ENCODE assay signal across 10 cellular contexts in genomic region chr3:8416965-8417364, GRCh38.
DNase-seq lines count a peak whose midpoint lies in the region; FAIRE-seq and TF ChIP-seq lines count a peak whose summit lies in the region.
"Had no signal": no experiment of that assay in that cellular context is flagged by ENCODE, and none has a peak within 500 bp of the region (broad histone marks: within the 10 kb centered on the region; RNA-seq: fewer than 3 reads in every experiment).

No MANE protein-coding gene starts in this region.

- H3K27me3 ChIP-seq in small intestine (ENCODE audit: control insufficient read depth in 2 of 2, insufficient read depth in 2 of 2, low read length in 2 of 2) (no peaks in the 10 kb centered on the region), tibial nerve (no peaks in the 10 kb centered on the region)

- no peaks in the 10 kb centered on the region for H3K4me1 ChIP-seq in small intestine (ENCODE audit: control insufficient read depth in 2 of 2, insufficient read depth in 1 of 2, low read depth in 1 of 2, low read length in 1 of 2)
- peaks cover 0 to 5% (median 0%) of the 10 kb centered on the region in 4 donors for H3K4me1 ChIP-seq in tibial nerve
- H3K4me1 ChIP-seq: HAP-1 had no signal

- no peaks in the 10 kb centered on the region for H3K27me3 Mint-ChIP-seq in activated naive CD4-positive, alpha-beta T cell treated with anti-CD3 and anti-CD28 coated beads, Interleukin-2, amount 10 ng/mL, durations not matched to agents 7 days and 5 days
- H3K27me3 Mint-ChIP-seq: activated naive CD4-positive, alpha-beta T cell treated with anti-CD3 and anti-CD28 coated beads, Interleukin-2, amount 50 U/mL, for 24 hours had no signal

- no peak for TF ChIP-seq POLR2A in tibial nerve (IDR thresholded peaks at IDR 0.05)

- CTCF ChIA-PET in activated naive CD4-positive, alpha-beta T cell treated with anti-CD3 and anti-CD28 coated beads, Interleukin-2, amount 10 ng/mL, durations not matched to agents 7 days and 5 days (lab: Charles Lee): interaction anchor here (0.6 to 6.5 kb wide), 17 partner anchors 8 to 1140 kb away, joined by 3 to 118 read pairs (median 4); no protein-coding TSS in a partner anchor

- TF ChIP-seq EP300 in tibial nerve (IDR thresholded peaks at IDR 0.05): no peak

- no peak overlapping the region for H3K27ac ChIP-seq in small intestine (ENCODE audit: low read depth in 1 of 2, low read length in 1 of 2)
- H3K27ac ChIP-seq in tibial nerve: no peak overlapping the region

- WGBS in small intestine, 3 donors: 53 to 70% (median 62%) methylated on average over 4 of the region's 4 CpGs
- WGBS in tibial nerve, 2 donors: 72 to 77% methylated on average over 4 of the region's 4 CpGs

- H3K27ac Mint-ChIP-seq in activated naive CD4-positive, alpha-beta T cell treated with anti-CD3 and anti-CD28 coated beads, Interleukin-2, amount 10 ng/mL, durations not matched to agents 7 days and 5 days: no peak overlapping the region
- H3K27ac Mint-ChIP-seq: activated naive CD4-positive, alpha-beta T cell treated with anti-CD3 and anti-CD28 coated beads, Interleukin-2, amount 50 U/mL, for 24 hours had no signal

- H3K4me3 Mint-ChIP-seq in activated naive CD4-positive, alpha-beta T cell treated with anti-CD3 and anti-CD28 coated beads, Interleukin-2, amount 10 ng/mL, durations not matched to agents 7 days and 5 days: no peak overlapping the region
- H3K4me3 Mint-ChIP-seq: activated naive CD4-positive, alpha-beta T cell treated with anti-CD3 and anti-CD28 coated beads, Interleukin-2, amount 50 U/mL, for 24 hours had no signal

- H3K4me1 Mint-ChIP-seq in activated naive CD4-positive, alpha-beta T cell treated with anti-CD3 and anti-CD28 coated beads, Interleukin-2, amount 10 ng/mL, durations not matched to agents 7 days and 5 days: peaks cover 2% of the 10 kb centered on the region

- no peak for TF ChIP-seq CTCF in epithelial cell of proximal tubule (conservative IDR thresholded peaks at IDR 0.05; ENCODE audit: low read depth, low read length)
- no peak for TF ChIP-seq CTCF in tibial nerve (IDR thresholded peaks at IDR 0.05)

- FAIRE-seq in small intestine (lab: Jason Lieb, UNC): no peak

- H3K36me3 Mint-ChIP-seq in activated naive CD4-positive, alpha-beta T cell treated with anti-CD3 and anti-CD28 coated beads, Interleukin-2, amount 10 ng/mL, durations not matched to agents 7 days and 5 days: no peaks in the 10 kb centered on the region
- H3K36me3 Mint-ChIP-seq: activated naive CD4-positive, alpha-beta T cell treated with anti-CD3 and anti-CD28 coated beads, Interleukin-2, amount 50 U/mL, for 24 hours had no signal

- H3K9me3 Mint-ChIP-seq in activated naive CD4-positive, alpha-beta T cell treated with anti-CD3 and anti-CD28 coated beads, Interleukin-2, amount 10 ng/mL, durations not matched to agents 7 days and 5 days: no peaks in the 10 kb centered on the region
- H3K9me3 Mint-ChIP-seq: activated naive CD4-positive, alpha-beta T cell treated with anti-CD3 and anti-CD28 coated beads, Interleukin-2, amount 50 U/mL, for 24 hours had no signal

- H3K36me3 ChIP-seq in small intestine (ENCODE audit: control insufficient read depth in 2 of 2, insufficient read depth in 2 of 2, low read length in 2 of 2) (no peaks in the 10 kb centered on the region), tibial nerve (no peaks in the 10 kb centered on the region)
- H3K36me3 ChIP-seq: HAP-1 had no signal

- H3K9me3 ChIP-seq in small intestine (ENCODE audit: control insufficient read depth, low read depth) (no peaks in the 10 kb centered on the region), tibial nerve (no peaks in the 10 kb centered on the region)
- H3K9me3 ChIP-seq: HAP-1 had no signal

- DNase-seq in activated naive CD4-positive, alpha-beta T cell treated with Interleukin-2 at 50 U/mL for 16 hours: peak; percentile 7
- no peak for DNase-seq in activated naive CD4-positive, alpha-beta T cell treated with anti-CD3 and anti-CD28 coated beads, Interleukin-2, amount 10 ng/mL, durations not matched to agents 7 days and 5 days
- peak; percentile 54 for DNase-seq in MV-4-11 (lab: John Stamatoyannopoulos, UW)
- DNase-seq in epithelial cell of proximal tubule (ENCODE audit: low read depth): no peak
- peak; percentile 60 for DNase-seq in small intestine
- DNase-seq in tibial nerve (ENCODE audit: low spot score in 2 of 2): no peak
- DNase-seq in ecto neural progenitor cell (ENCODE audit: low spot score): no peak
- no peak for DNase-seq in midbrain (lab: John Stamatoyannopoulos, UW)

- H3K4me3 ChIP-seq in epithelial cell of proximal tubule (ENCODE audit: low read depth, low read length) (peak overlapping the region; percentile 35), small intestine (ENCODE audit: low read depth in 1 of 2, low read length in 2 of 2) (no peak overlapping the region), tibial nerve (no peak overlapping the region)
- H3K4me3 ChIP-seq: HAP-1 had no signal

Comparison
In these comparisons a context has a peak if more than half of its experiments do, and no peak if none do; other contexts are left out.
1. DNase-seq: peak in activated naive CD4-positive, alpha-beta T cell treated with Interleukin-2 at 50 U/mL for 16 hours (single experiment), MV-4-11 (single experiment) and small intestine (single experiment); none in activated naive CD4-positive, alpha-beta T cell treated with anti-CD3 and anti-CD28 coated beads, Interleukin-2, amount 10 ng/mL, durations not matched to agents 7 days and 5 days (single experiment), epithelial cell of proximal tubule (single experiment), tibial nerve (0 of 2), ecto neural progenitor cell (single experiment) and midbrain (single experiment).